7 cellular contexts compared by ENCODE assay signal in the genomic region with DNA sequence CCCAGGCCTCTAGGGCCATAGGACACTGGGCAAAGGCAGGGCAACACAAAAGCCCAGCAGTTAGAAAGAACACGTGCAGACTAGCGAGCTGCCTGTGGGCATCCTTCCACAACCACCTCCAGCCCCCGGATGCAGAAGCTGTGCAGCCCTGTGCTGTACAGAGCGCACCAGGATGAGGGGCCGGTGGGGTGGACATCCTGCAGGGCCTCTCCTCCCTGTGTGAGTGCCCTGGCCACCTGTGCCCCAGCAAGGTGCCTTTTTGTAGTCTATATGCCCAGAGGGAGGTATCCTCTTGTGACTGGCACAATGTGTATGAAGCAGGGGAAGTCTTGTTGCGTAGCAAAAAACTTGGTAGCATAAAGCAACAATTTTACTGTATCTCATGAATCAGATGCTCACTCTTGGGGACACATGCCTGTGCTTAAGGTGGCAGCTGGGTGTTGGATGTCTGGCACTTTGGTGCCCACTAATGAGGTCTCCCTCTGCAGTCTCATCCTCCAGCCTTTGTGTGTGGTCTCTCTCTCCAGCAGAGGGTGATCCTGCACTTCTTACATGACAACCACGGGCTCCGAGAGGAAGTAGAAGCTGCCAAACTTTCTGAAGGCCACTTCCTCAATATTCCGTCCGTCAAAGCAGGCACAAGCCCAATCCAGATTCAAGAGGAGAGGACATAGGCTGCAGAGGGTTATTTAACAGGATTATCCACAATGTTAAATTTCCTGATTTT. TPM values are rescaled to one million over a fixed set of nuclear protein-coding genes. Genes with fewer than 3 reads are reported as not detected.
DNase-seq lines count a peak whose midpoint lies in the region; ATAC-seq and TF ChIP-seq lines count a peak whose summit lies in the region.

No MANE protein-coding gene starts in this region.

- H4K20me1 ChIP-seq in DND-41 (ENCODE audit: insufficient read depth, low read length), result peaks cover 54% of the 10 kb centered on the region

- H3K36me3 ChIP-seq in DND-41 (ENCODE audit: insufficient read depth, low read length), result peaks cover 92% of the 10 kb centered on the region
- no peaks in the 10 kb centered on the region for H3K36me3 ChIP-seq in stomach smooth muscle (ENCODE audit: control insufficient read depth in 2 of 2, insufficient read depth in 2 of 2, low read length in 2 of 2)

- H3K79me2 ChIP-seq in DND-41 (ENCODE audit: insufficient read depth, low read length), result peaks cover 90% of the 10 kb centered on the region

- no peak for DNase-seq in DND-41
- DNase-seq in T-helper 17 cell, result peak in 1 of 3 donors; percentile 19
- DNase-seq in cerebellar cortex (ENCODE audit: low spot score), result peak; percentile 77
- peak; percentile 72 for DNase-seq in left kidney (ENCODE audit: low read depth, low spot score)

- H3K27ac ChIP-seq in DND-41 (ENCODE audit: low read length) (no peak overlapping the region), stomach smooth muscle (ENCODE audit: low read length) (no peak overlapping the region)

- H3K4me3 ChIP-seq in DND-41 (ENCODE audit: low read depth in 1 of 2, low read length in 2 of 2), result no peak overlapping the region
- H3K4me3 ChIP-seq in stomach smooth muscle (ENCODE audit: low read length in 2 of 2), result peak overlapping the region; percentile 11 to 49

- no peak overlapping the region for H3K4me2 ChIP-seq in DND-41 (ENCODE audit: insufficient read depth, low read length)

- H3K4me3 Mint-ChIP-seq in T-helper 17 cell, result no peak overlapping the region

- peaks cover 4% of the 10 kb centered on the region for H3K36me3 Mint-ChIP-seq in T-helper 17 cell (ENCODE audit: low read depth)

- no peaks in the 10 kb centered on the region for H3K27me3 Mint-ChIP-seq in T-helper 17 cell

- peak; percentile 69 for ATAC-seq in DND-41 (ENCODE audit: insufficient read depth, low read depth)
- peak; percentile 81 for ATAC-seq in GM19351 (IDR thresholded peaks at IDR 0.05; ENCODE audit: unreplicated experiment)
- peak; percentile 43 for ATAC-seq in HG03558 (IDR thresholded peaks at IDR 0.05; ENCODE audit: extremely low read depth, unreplicated experiment)
- peak; percentile 87 for ATAC-seq in T-helper 17 cell

- peaks cover 23% of the 10 kb centered on the region for H3K4me1 Mint-ChIP-seq in T-helper 17 cell

- no peak overlapping the region for H2AFZ ChIP-seq in DND-41 (ENCODE audit: low read depth, low read length)

- peak overlapping the region; percentile 60 for H3K27ac Mint-ChIP-seq in T-helper 17 cell

- no peaks in the 10 kb centered on the region for H3K27me3 ChIP-seq in DND-41 (ENCODE audit: insufficient read depth, low read length, poor library complexity)
- no peaks in the 10 kb centered on the region for H3K27me3 ChIP-seq in stomach smooth muscle (ENCODE audit: control insufficient read depth in 1 of 2, insufficient read depth in 2 of 2, low read length in 2 of 2)

- H3K4me1 ChIP-seq in DND-41 (ENCODE audit: insufficient read depth, low read length) (peaks cover 10% of the 10 kb centered on the region), stomach smooth muscle (ENCODE audit: control insufficient read depth, insufficient read depth, low read length) (peaks cover 5% of the 10 kb centered on the region)

- H3K9me3 ChIP-seq in DND-41 (ENCODE audit: insufficient read depth, low read length, severe bottlenecking) (no peaks in the 10 kb centered on the region), T-helper 17 cell (ENCODE audit: control insufficient read depth, low read length, poor library complexity, severe bottlenecking) (no peaks in the 10 kb centered on the region), stomach smooth muscle (ENCODE audit: control insufficient read depth in 2 of 2, low read length in 2 of 2) (no peaks in the 10 kb centered on the region)

- no peak overlapping the region for H3K9ac ChIP-seq in DND-41 (ENCODE audit: low read depth, low read length)
- H3K9ac ChIP-seq in stomach smooth muscle (ENCODE audit: low read length in 2 of 2), result peak overlapping the region in 1 of 2 donors; percentile 21

- TF ChIP-seq CTCF in DND-41 (IDR thresholded peaks at IDR 0.05; ENCODE audit: borderline replicate concordance, extremely low read depth, low read length, poor library complexity, severe bottlenecking), result peak; percentile 52

RNA-seq across cellular contexts. Expression of gene NCAPG2, which starts 8.7 kb away (rescaled TPM):
- total RNA-seq in T-helper 17 cell, result 10 to 100 TPM in 1 of 2 donors, 1 to 10 TPM in 1; 8.8 to 38.7 TPM

Comparison
In these comparisons a context has a peak if more than half of its experiments do, and no peak if none do; other contexts are left out.
1. H3K4me3 ChIP-seq: peak in stomach smooth muscle (2 of 2); none in DND-41 (0 of 2).
2. Peak in every context shown above with its lines, with median percentiles within 50 percentile points of each other: ATAC-seq.